Comparison of ENCODE assay signal across 9 cellular contexts in the genomic region with DNA sequence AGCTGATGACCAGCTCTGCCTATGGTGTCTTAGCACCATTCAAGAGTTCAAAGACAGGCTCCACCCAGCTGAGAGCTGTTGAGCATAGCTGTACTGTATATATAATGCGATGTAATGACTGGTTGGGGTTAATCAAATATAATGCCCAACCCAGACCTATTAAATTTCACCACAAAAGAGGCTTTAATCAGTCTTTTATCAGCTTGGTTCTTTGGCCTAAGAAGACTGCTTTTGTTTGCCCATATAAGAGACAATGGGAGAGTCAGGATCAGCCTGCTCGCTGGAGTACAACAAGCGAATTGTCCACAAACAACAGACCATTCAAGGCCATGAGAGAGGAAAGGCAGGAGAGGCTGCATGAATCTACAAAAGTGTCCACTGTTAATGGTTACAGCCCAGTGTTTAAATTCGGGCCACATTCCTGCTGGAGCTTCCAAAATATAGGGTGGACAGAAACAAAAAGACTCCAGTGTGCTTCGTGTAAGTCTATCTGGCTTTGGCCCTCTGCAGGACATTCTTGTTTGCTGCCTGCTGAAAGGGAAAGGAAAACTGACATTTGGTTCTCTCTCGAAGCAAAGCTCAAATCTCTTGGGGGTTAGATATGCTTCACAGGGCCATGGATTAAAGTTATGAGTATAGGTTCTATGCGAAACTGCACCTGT.
DNase-seq lines count a peak whose midpoint lies in the region; ATAC-seq, FAIRE-seq and TF ChIP-seq lines count a peak whose summit lies in the region.
"Had no signal": no experiment of that assay in that cellular context is flagged by ENCODE, and none has a peak within 500 bp of the region (broad histone marks: within the 10 kb centered on the region; RNA-seq: fewer than 3 reads in every experiment).

No MANE protein-coding gene starts in this region.

- peak; percentile 27 for DNase-seq in NCI-H774 (lab: John Stamatoyannopoulos, UW)
- peak; percentile 97 for DNase-seq in HepG2 (ENCODE audit: low spot score)
- no peak for DNase-seq in NOMO-1 (lab: John Stamatoyannopoulos, UW; ENCODE audit: unreplicated experiment in 2 of 2)
- DNase-seq in SIG-M5 treated with dmso at 0.1 percent for 504 hours (lab: John Stamatoyannopoulos, UW; ENCODE audit: unreplicated experiment): no peak
- DNase-seq in NCI-H1417 treated with DMSO at 0.1 percent for 48 hours (lab: John Stamatoyannopoulos, UW): no peak
- no peak for DNase-seq in left colon
- DNase-seq: GOT3 had no signal

- H3K9ac ChIP-seq in HepG2 (ENCODE audit: insufficient read depth, low read depth, low read length): peak overlapping the region; percentile 64

- peak overlapping the region; percentile 80 for H3K4me2 ChIP-seq in HepG2 (ENCODE audit: low read depth, low read length)

- peaks cover 74% of the 10 kb centered on the region for H3K4me1 ChIP-seq in HepG2 (ENCODE audit: insufficient read depth, low read length)

- no peaks in the 10 kb centered on the region for H3K9me3 ChIP-seq in HepG2 (ENCODE audit: low read length)

- H3K79me2 ChIP-seq in HepG2 (ENCODE audit: insufficient read depth, low read length): no peaks in the 10 kb centered on the region

- no peaks in the 10 kb centered on the region for H3K27me3 ChIP-seq in HepG2 (ENCODE audit: control insufficient read depth in 1 of 2, insufficient read depth in 2 of 2, low read length in 2 of 2)

- in situ Hi-C loops in HepG2 (cut with HindIII; ENCODE audit: extremely low pct_ligation_motif_present, low pct_unique_long_range_greater_than_20kb): loop anchor here (25.0 kb wide), 1 partner anchor 207 kb away; no protein-coding TSS in a partner anchor

- intact Hi-C loops in HepG2 (cut with micrococcal nuclease; ENCODE audit: unreplicated experiment) (loop anchor here (1.0 to 2.0 kb wide), 2 partner anchors 15 to 216 kb away; no protein-coding TSS in a partner anchor), left colon (cut with DNase I, micrococcal nuclease) (no loop called here)

- WGBS in HepG2 (ENCODE audit: low lambda C conversion rate): 2% methylated on average over 7 of the region's 7 CpGs

- peak in 1 of 2 experiments; percentile 46; a peak in 1 of 4 replicates for TF ChIP-seq POLR2A in HepG2 (IDR thresholded peaks at IDR 0.05; ENCODE audit: insufficient read depth in 1 of 2, low read depth in 2 of 2, low read length in 2 of 2)

- no peaks in the 10 kb centered on the region for H4K20me1 ChIP-seq in HepG2 (ENCODE audit: insufficient read depth, low read length)

- H3K36me3 ChIP-seq in HepG2 (replicated peaks in 1 of 2; ENCODE audit: control insufficient read depth in 1 of 2, insufficient read depth in 2 of 2, low read length in 2 of 2): no peaks in the 10 kb centered on the region

- TF ChIP-seq EP300 in HepG2 (IDR thresholded peaks at IDR 0.05; ENCODE audit: low read depth in 2 of 2, low read length in 2 of 2) (peak in 1 of 2 experiments; percentile 66; a peak in 2 of 4 replicates), HepG2 (CRISPR knock-in tag; IDR thresholded peaks at IDR 0.05; ENCODE audit: borderline replicate concordance) (peak; percentile 78; the same call in 1 of the 2 replicates)

- peak overlapping the region; percentile 85 for H2AFZ ChIP-seq in HepG2 (ENCODE audit: low read length)

- peak; percentile 57 for TF ChIP-seq CTCF in HepG2 (CRISPR knock-in tag; IDR thresholded peaks at IDR 0.05)

- peak; percentile 85 for FAIRE-seq in HepG2 (lab: Jason Lieb, UNC)

- peak; percentile 68; the same call in 1 of the 2 replicates for TF ChIP-seq RAD21 in HepG2 (CRISPR knock-in tag; IDR thresholded peaks at IDR 0.05)

- POLR2A ChIA-PET in HepG2 (lab: Yijun Ruan, JAX): interaction anchor here (0.7 to 1.8 kb wide), 4 partner anchors 14 to 92 kb away, joined by 3 to 7 read pairs (median 6); no protein-coding TSS in a partner anchor

- ATAC-seq in GM21737 (IDR thresholded peaks at IDR 0.05; ENCODE audit: unreplicated experiment) (peak; percentile 85), HepG2 (peak; percentile 97), left colon (no peak)

- CTCF ChIA-PET in HepG2 (lab: Yijun Ruan, JAX; ENCODE audit: low intra/inter-chr PET ratio, low total read pairs): no interaction called here

- BruUV-seq in HepG2 (replicated peaks; lab: Mats Ljungman, UMichigan): no TSS peak

- peak overlapping the region; percentile 71 for H3K27ac ChIP-seq in HepG2 (ENCODE audit: extremely low read length, insufficient read depth, low read length)

- H3K4me3 ChIP-seq in GM08714 (ENCODE audit: low read length) (peak overlapping the region; percentile 19; the same call in 1 of the 2 replicates), HepG2 (replicated peaks in 1 of 3; ENCODE audit: insufficient read depth in 1 of 3, low read depth in 2 of 3, low read length in 3 of 3) (peak overlapping the region; percentile 26 to 55 (median 34))

TF ChIP-seq in HepG2, 621 proteins besides CTCF, POLR2A, EP300 and RAD21 (continues in another document):
- peak; percentile 65; the same call in 1 of the 2 replicates for TF ChIP-seq TGIF2 (CRISPR knock-in tag; IDR thresholded peaks at IDR 0.05)
- peak; percentile 53; the same call in 1 of the 2 replicates for TF ChIP-seq KDM4B (CRISPR knock-in tag; IDR thresholded peaks at IDR 0.05)
- TF ChIP-seq GATA4 (IDR thresholded peaks at IDR 0.05; ENCODE audit: borderline replicate concordance, low read depth): peak; percentile 51; the same call in 1 of the 2 replicates
- TF ChIP-seq HDAC1 (CRISPR knock-in tag; IDR thresholded peaks at IDR 0.05): peak; percentile 58
- TF ChIP-seq IRF2 (CRISPR knock-in tag; IDR thresholded peaks at IDR 0.05): peak; percentile 59
- TF ChIP-seq, protein P1, sequence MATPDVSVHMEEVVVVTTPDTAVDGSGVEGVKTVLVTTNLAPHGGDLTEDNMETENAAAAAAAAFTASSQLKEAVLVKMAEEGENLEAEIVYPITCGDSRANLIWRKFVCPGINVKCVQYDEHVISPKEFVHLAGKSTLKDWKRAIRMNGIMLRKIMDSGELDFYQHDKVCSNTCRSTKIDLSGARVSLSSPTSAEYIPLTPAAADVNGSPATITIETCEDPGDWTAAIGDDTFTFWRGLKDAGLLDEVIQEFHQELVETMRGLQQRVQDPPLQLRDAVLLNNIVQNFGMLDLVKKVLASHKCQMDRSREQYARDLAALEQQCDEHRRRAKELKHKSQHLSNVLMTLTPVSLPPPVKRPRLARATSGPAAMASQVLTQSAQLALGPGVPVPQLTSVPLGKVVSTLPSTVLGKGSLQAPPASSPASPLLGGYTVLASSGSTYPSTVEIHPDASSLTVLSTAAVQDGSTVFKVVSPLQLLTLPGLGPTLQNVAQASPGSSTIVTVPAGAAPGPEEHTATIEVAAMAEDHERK (CRISPR knock-in tag; IDR thresholded peaks at IDR 0.05; ENCODE audit: low read depth): no peak
- TF ChIP-seq ZNF317 (CRISPR knock-in tag; IDR thresholded peaks at IDR 0.05): peak; percentile 58; the same call in 1 of the 2 replicates
- peak; percentile 40; the same call in 1 of the 2 replicates for TF ChIP-seq REL (CRISPR knock-in tag; conservative IDR thresholded peaks at IDR 0.05)
- TF ChIP-seq, protein P2, sequence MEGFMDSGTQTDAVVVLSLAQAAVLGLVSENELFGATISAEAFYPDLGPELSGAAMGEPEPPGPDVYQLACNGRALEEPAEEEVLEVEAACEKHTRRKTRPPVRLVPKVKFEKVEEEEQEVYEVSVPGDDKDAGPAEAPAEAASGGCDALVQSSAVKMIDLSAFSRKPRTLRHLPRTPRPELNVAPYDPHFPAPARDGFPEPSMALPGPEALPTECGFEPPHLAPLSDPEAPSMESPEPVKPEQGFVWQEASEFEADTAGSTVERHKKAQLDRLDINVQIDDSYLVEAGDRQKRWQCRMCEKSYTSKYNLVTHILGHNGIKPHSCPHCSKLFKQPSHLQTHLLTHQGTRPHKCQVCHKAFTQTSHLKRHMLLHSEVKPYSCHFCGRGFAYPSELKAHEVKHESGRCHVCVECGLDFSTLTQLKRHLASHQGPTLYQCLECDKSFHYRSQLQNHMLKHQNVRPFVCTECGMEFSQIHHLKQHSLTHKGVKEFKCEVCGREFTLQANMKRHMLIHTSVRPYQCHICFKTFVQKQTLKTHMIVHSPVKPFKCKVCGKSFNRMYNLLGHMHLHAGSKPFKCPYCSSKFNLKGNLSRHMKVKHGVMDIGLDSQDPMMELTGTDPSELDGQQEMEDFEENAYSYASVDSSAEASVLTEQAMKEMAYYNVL (CRISPR knock-in tag; IDR thresholded peaks at IDR 0.05; ENCODE audit: borderline replicate concordance): peak; percentile 98
- TF ChIP-seq STAT5B (CRISPR knock-in tag; IDR thresholded peaks at IDR 0.05): no peak
- TF ChIP-seq MED1 (CRISPR knock-in tag; IDR thresholded peaks at IDR 0.05): peak; percentile 81; the same call in 1 of the 2 replicates
- TF ChIP-seq, protein P3, sequence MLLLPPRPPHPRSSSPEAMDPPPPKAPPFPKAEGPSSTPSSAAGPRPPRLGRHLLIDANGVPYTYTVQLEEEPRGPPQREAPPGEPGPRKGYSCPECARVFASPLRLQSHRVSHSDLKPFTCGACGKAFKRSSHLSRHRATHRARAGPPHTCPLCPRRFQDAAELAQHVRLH (CRISPR knock-in tag; IDR thresholded peaks at IDR 0.05; ENCODE audit: borderline replicate concordance, low read depth): peak; percentile 38; the same call in 1 of the 2 replicates
- TF ChIP-seq ATF1 (CRISPR knock-in tag; IDR thresholded peaks at IDR 0.05): 0 out of 2 replicates have a peak, but pooled peaks have one; percentile 58
- peak; percentile 78 for TF ChIP-seq ZMYM4 (CRISPR knock-in tag; IDR thresholded peaks at IDR 0.05)
- TF ChIP-seq PITX1 (CRISPR knock-in tag; IDR thresholded peaks at IDR 0.05): no peak
- peak; percentile 68 for TF ChIP-seq SALL1 (CRISPR knock-in tag; IDR thresholded peaks at IDR 0.05)
- no peak for TF ChIP-seq MZF1 (CRISPR knock-in tag; IDR thresholded peaks at IDR 0.05; ENCODE audit: borderline replicate concordance)
- TF ChIP-seq, protein P4, sequence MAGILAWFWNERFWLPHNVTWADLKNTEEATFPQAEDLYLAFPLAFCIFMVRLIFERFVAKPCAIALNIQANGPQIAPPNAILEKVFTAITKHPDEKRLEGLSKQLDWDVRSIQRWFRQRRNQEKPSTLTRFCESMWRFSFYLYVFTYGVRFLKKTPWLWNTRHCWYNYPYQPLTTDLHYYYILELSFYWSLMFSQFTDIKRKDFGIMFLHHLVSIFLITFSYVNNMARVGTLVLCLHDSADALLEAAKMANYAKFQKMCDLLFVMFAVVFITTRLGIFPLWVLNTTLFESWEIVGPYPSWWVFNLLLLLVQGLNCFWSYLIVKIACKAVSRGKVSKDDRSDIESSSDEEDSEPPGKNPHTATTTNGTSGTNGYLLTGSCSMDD (CRISPR knock-in tag; IDR thresholded peaks at IDR 0.05): no peak
- TF ChIP-seq FIP1L1 (IDR thresholded peaks at IDR 0.05; ENCODE audit: borderline replicate concordance, insufficient read depth, low read depth, low read length): no peak
- TF ChIP-seq ISL2 (CRISPR knock-in tag; IDR thresholded peaks at IDR 0.05): peak; percentile 86
- no peak for TF ChIP-seq ZNF850 (CRISPR knock-in tag; conservative IDR thresholded peaks at IDR 0.05)
- TF ChIP-seq ZSCAN30 (CRISPR knock-in tag; IDR thresholded peaks at IDR 0.05): peak; percentile 73; the same call in 1 of the 2 replicates
- peak; percentile 78 for TF ChIP-seq FOXJ3 (CRISPR knock-in tag; IDR thresholded peaks at IDR 0.05; ENCODE audit: borderline replicate concordance)

Comparison
In these comparisons a context has a peak if more than half of its experiments do, and no peak if none do; other contexts are left out.
1. DNase-seq: peak in NCI-H774 (single experiment) and HepG2 (single experiment); none in NOMO-1 (0 of 2), SIG-M5 treated with dmso at 0.1 percent for 504 hours (single experiment), NCI-H1417 treated with DMSO at 0.1 percent for 48 hours (single experiment) and left colon (0 of 2).